Comparison of ENCODE assay signal across 33 cellular contexts in genomic region chr5:83983852-83984251, GRCh38.
"Had no signal": no experiment of that assay in that cellular context is flagged by ENCODE, and none has a peak within 500 bp of the region (broad histone marks: within the 10 kb centered on the region; RNA-seq: fewer than 3 reads in every experiment).

No MANE protein-coding gene starts in this region.

- H3K4me1 ChIP-seq: adrenal gland, body of pancreas, esophagus muscularis mucosa, foreskin keratinocyte, gastrocnemius medialis, heart left ventricle had no signal

- DNase-seq: activated CD4-positive, alpha-beta memory T cell treated with anti-CD3 and anti-CD28 coated beads, Interleukin-2, amount 10 ng/mL, durations not matched to agents 7 days and 5 days; activated CD4-positive, alpha-beta T cell treated with anti-CD3 and anti-CD28 coated beads for 4 hours; activated CD4-positive, alpha-beta T cell treated with anti-CD3 and anti-CD28 coated beads, Interleukin-2, amount 10 ng/mL, durations not matched to agents 7 days and 5 days; activated CD4-positive, alpha-beta T cell treated with anti-CD3 and anti-CD28 coated beads, Interleukin-2, amount 50 U/mL, for 4 hours; activated CD4-positive, CD25-positive, alpha-beta regulatory T cell; activated CD4-positive, CD25-positive, alpha-beta regulatory T cell treated with anti-CD3 and anti-CD28 coated beads, Interleukin-2, amount 50 U/mL, for 72 hours; activated CD8-positive, alpha-beta memory T cell treated with anti-CD3 and anti-CD28 coated beads, Interleukin-2, amount 50 U/mL, for 48 hours; activated naive CD4-positive, alpha-beta T cell treated with anti-CD3 and anti-CD28 coated beads for 36 hours; activated naive CD8-positive, alpha-beta T cell treated with anti-CD3 and anti-CD28 coated beads for 36 hours; activated naive CD8-positive, alpha-beta T cell treated with anti-CD3 and anti-CD28 coated beads, Interleukin-2, amount 50 U/mL, for 24 hours; activated T-cell treated with anti-CD3 and anti-CD28 coated beads for 4 hours; activated T-cell treated with anti-CD3 and anti-CD28 coated beads, Interleukin-2, amount 50 U/mL, for 24 hours; activated T-cell treated with anti-CD3 and anti-CD28 coated beads, Interleukin-2, amount 50 U/mL, for 72 hours; adrenal gland; amygdala; aorta; body of pancreas; caudate nucleus; cortex of kidney; dermis blood vessel endothelial cell; effector CD4-positive, alpha-beta T cell; effector memory CD8-positive, alpha-beta T cell; erythroblast; foreskin keratinocyte; gastrocnemius medialis; glutamatergic neuron; heart left ventricle; T-helper 17 cell; T1000; WERI-Rb-1 had no signal

- H3K27ac Mint-ChIP-seq: activated CD4-positive, alpha-beta memory T cell treated with anti-CD3 and anti-CD28 coated beads, Interleukin-2, amount 10 ng/mL, durations not matched to agents 7 days and 5 days; activated CD4-positive, alpha-beta T cell treated with anti-CD3 and anti-CD28 coated beads, Interleukin-2, amount 10 ng/mL, durations not matched to agents 7 days and 5 days; activated naive CD4-positive, alpha-beta T cell treated with anti-CD3 and anti-CD28 coated beads for 36 hours; activated naive CD4-positive, alpha-beta T cell treated with anti-CD3 and anti-CD28 coated beads, Interleukin-2, amount 50 U/mL, for 24 hours; activated naive CD8-positive, alpha-beta T cell treated with anti-CD3 and anti-CD28 coated beads for 36 hours; activated naive CD8-positive, alpha-beta T cell treated with anti-CD3 and anti-CD28 coated beads, Interleukin-2, amount 50 U/mL, for 24 hours; activated T-cell treated with anti-CD3 and anti-CD28 coated beads, Interleukin-2, amount 50 U/mL, for 24 hours; activated T-cell treated with anti-CD3 and anti-CD28 coated beads, Interleukin-2, amount 50 U/mL, for 72 hours; effector memory CD8-positive, alpha-beta T cell; T-helper 17 cell; T-helper 2 cell treated with Interferon-gamma antibody and Interleukin-4, amounts not matched to agents 5 μg/mL and 100 μg/mL, for 36 hours had no signal

- H3K9me3 ChIP-seq: adrenal gland, body of pancreas, esophagus muscularis mucosa, gastrocnemius medialis, heart left ventricle had no signal

- ATAC-seq: activated naive CD8-positive, alpha-beta T cell treated with anti-CD3 and anti-CD28 coated beads, Interleukin-2, amount 50 U/mL, for 24 hours; activated T-cell treated with anti-CD3 and anti-CD28 coated beads, Interleukin-2, amount 50 U/mL, for 72 hours; body of pancreas; effector memory CD8-positive, alpha-beta T cell; foreskin keratinocyte; gastrocnemius medialis; heart left ventricle; T-helper 17 cell had no signal

- H3K27me3 Mint-ChIP-seq: activated CD4-positive, alpha-beta memory T cell treated with anti-CD3 and anti-CD28 coated beads, Interleukin-2, amount 10 ng/mL, durations not matched to agents 7 days and 5 days; activated CD4-positive, alpha-beta T cell treated with anti-CD3 and anti-CD28 coated beads, Interleukin-2, amount 10 ng/mL, durations not matched to agents 7 days and 5 days; activated naive CD4-positive, alpha-beta T cell treated with anti-CD3 and anti-CD28 coated beads, Interleukin-2, amount 50 U/mL, for 24 hours; activated naive CD8-positive, alpha-beta T cell treated with anti-CD3 and anti-CD28 coated beads for 36 hours; activated naive CD8-positive, alpha-beta T cell treated with anti-CD3 and anti-CD28 coated beads, Interleukin-2, amount 50 U/mL, for 24 hours; activated T-cell treated with anti-CD3 and anti-CD28 coated beads, Interleukin-2, amount 50 U/mL, for 24 hours; effector memory CD8-positive, alpha-beta T cell; T-helper 17 cell had no signal

- H3K27ac ChIP-seq: adrenal gland, body of pancreas, esophagus muscularis mucosa, foreskin keratinocyte, gastrocnemius medialis, heart left ventricle, WERI-Rb-1 had no signal

- H3K4me1 Mint-ChIP-seq: activated CD4-positive, alpha-beta memory T cell treated with anti-CD3 and anti-CD28 coated beads, Interleukin-2, amount 10 ng/mL, durations not matched to agents 7 days and 5 days; activated CD4-positive, alpha-beta T cell treated with anti-CD3 and anti-CD28 coated beads, Interleukin-2, amount 10 ng/mL, durations not matched to agents 7 days and 5 days; activated naive CD4-positive, alpha-beta T cell treated with anti-CD3 and anti-CD28 coated beads, Interleukin-2, amount 50 U/mL, for 24 hours; activated naive CD8-positive, alpha-beta T cell treated with anti-CD3 and anti-CD28 coated beads for 36 hours; activated naive CD8-positive, alpha-beta T cell treated with anti-CD3 and anti-CD28 coated beads, Interleukin-2, amount 50 U/mL, for 24 hours; T-helper 17 cell had no signal

- H3K27me3 ChIP-seq: adrenal gland, body of pancreas, esophagus muscularis mucosa, foreskin keratinocyte, gastrocnemius medialis, heart left ventricle had no signal

- H3K36me3 ChIP-seq: adrenal gland, esophagus muscularis mucosa, gastrocnemius medialis, heart left ventricle, WERI-Rb-1 had no signal

- H3K4me3 ChIP-seq: adrenal gland, body of pancreas, esophagus muscularis mucosa, gastrocnemius medialis, heart left ventricle had no signal

- H3K4me3 Mint-ChIP-seq: activated CD4-positive, alpha-beta memory T cell treated with anti-CD3 and anti-CD28 coated beads, Interleukin-2, amount 10 ng/mL, durations not matched to agents 7 days and 5 days; activated CD4-positive, alpha-beta T cell treated with anti-CD3 and anti-CD28 coated beads, Interleukin-2, amount 10 ng/mL, durations not matched to agents 7 days and 5 days; activated naive CD4-positive, alpha-beta T cell treated with anti-CD3 and anti-CD28 coated beads for 36 hours; activated naive CD4-positive, alpha-beta T cell treated with anti-CD3 and anti-CD28 coated beads, Interleukin-2, amount 50 U/mL, for 24 hours; activated naive CD8-positive, alpha-beta T cell treated with anti-CD3 and anti-CD28 coated beads for 36 hours; activated naive CD8-positive, alpha-beta T cell treated with anti-CD3 and anti-CD28 coated beads, Interleukin-2, amount 50 U/mL, for 24 hours; activated T-cell treated with anti-CD3 and anti-CD28 coated beads, Interleukin-2, amount 50 U/mL, for 24 hours; activated T-cell treated with anti-CD3 and anti-CD28 coated beads, Interleukin-2, amount 50 U/mL, for 72 hours; effector memory CD8-positive, alpha-beta T cell; T-helper 17 cell; T-helper 2 cell treated with Interferon-gamma antibody and Interleukin-4, amounts not matched to agents 5 μg/mL and 100 μg/mL, for 36 hours had no signal

- H3K36me3 Mint-ChIP-seq: activated naive CD4-positive, alpha-beta T cell treated with anti-CD3 and anti-CD28 coated beads, Interleukin-2, amount 50 U/mL, for 24 hours; activated naive CD8-positive, alpha-beta T cell treated with anti-CD3 and anti-CD28 coated beads for 36 hours had no signal

- H3K9me3 Mint-ChIP-seq: activated CD4-positive, alpha-beta memory T cell treated with anti-CD3 and anti-CD28 coated beads, Interleukin-2, amount 10 ng/mL, durations not matched to agents 7 days and 5 days; activated CD4-positive, alpha-beta T cell treated with anti-CD3 and anti-CD28 coated beads, Interleukin-2, amount 10 ng/mL, durations not matched to agents 7 days and 5 days; activated naive CD4-positive, alpha-beta T cell treated with anti-CD3 and anti-CD28 coated beads, Interleukin-2, amount 50 U/mL, for 24 hours; activated naive CD8-positive, alpha-beta T cell treated with anti-CD3 and anti-CD28 coated beads for 36 hours; activated naive CD8-positive, alpha-beta T cell treated with anti-CD3 and anti-CD28 coated beads, Interleukin-2, amount 50 U/mL, for 24 hours; activated T-cell treated with anti-CD3 and anti-CD28 coated beads, Interleukin-2, amount 50 U/mL, for 24 hours; activated T-cell treated with anti-CD3 and anti-CD28 coated beads, Interleukin-2, amount 50 U/mL, for 72 hours; T-helper 2 cell treated with Interferon-gamma antibody and Interleukin-4, amounts not matched to agents 5 μg/mL and 100 μg/mL, for 36 hours had no signal
